29 cellular contexts compared by ENCODE assay signal in genomic region chr16:17291289-17291688, GRCh38.
"Had no signal": no experiment of that assay in that cellular context is flagged by ENCODE, and none has a peak within 500 bp of the region (broad histone marks: within the 10 kb centered on the region; RNA-seq: fewer than 3 reads in every experiment).

No MANE protein-coding gene starts in this region.

- H3K27me3 Mint-ChIP-seq: naive thymus-derived CD4-positive, alpha-beta T cell; progenitor cell of endocrine pancreas; stimulated activated naive B cell treated with anti-CD40 and anti-IgM and Interleukin-4, amounts not matched to agents 10 μg/mL and 1 μg/mL and 100 μg/mL, for 72 hours; stimulated activated naive CD8-positive, alpha-beta T cell treated with anti-CD3 and anti-CD28 coated beads, Interleukin-15, Interleukin-2, amounts not matched to agents 100 ng/mL and 50 ng/mL, for 24 hours had no signal

- FAIRE-seq: small intestine, urothelium cell line had no signal

- H3K9ac ChIP-seq: neural progenitor cell, parathyroid adenoma had no signal

- H3K27ac Mint-ChIP-seq: naive thymus-derived CD4-positive, alpha-beta T cell; natural killer cell; nephron; neural progenitor cell; progenitor cell of endocrine pancreas; stimulated activated effector memory CD8-positive, alpha-beta T cell treated with anti-CD3 and anti-CD28 coated beads, Interleukin-12 subunit alpha, Interleukin-12 subunit beta, amount 100 ng/mL, for 72 hours; stimulated activated naive B cell treated with anti-CD40 and anti-IgM and Interleukin-4, amounts not matched to agents 10 μg/mL and 1 μg/mL and 100 μg/mL, for 72 hours; stimulated activated naive CD8-positive, alpha-beta T cell treated with anti-CD3 and anti-CD28 coated beads, Interleukin-15, Interleukin-2, amounts not matched to agents 100 ng/mL and 50 ng/mL, for 24 hours had no signal

- H3K9me3 Mint-ChIP-seq: natural killer cell; nephron; neural progenitor cell; stimulated activated effector memory CD8-positive, alpha-beta T cell treated with anti-CD3 and anti-CD28 coated beads, Interleukin-12 subunit alpha, Interleukin-12 subunit beta, amount 100 ng/mL, for 72 hours had no signal

- H3K9me3 ChIP-seq: ovary, psoas muscle, sigmoid colon, stomach, thoracic aorta, thyroid gland, upper lobe of left lung, vagina had no signal

- H3K79me2 ChIP-seq: parathyroid adenoma had no signal

- H2AFZ ChIP-seq: neural progenitor cell, parathyroid adenoma had no signal

- H3K4me3 Mint-ChIP-seq: naive thymus-derived CD4-positive, alpha-beta T cell; natural killer cell; nephron; neural progenitor cell; stimulated activated effector memory CD8-positive, alpha-beta T cell treated with anti-CD3 and anti-CD28 coated beads, Interleukin-12 subunit alpha, Interleukin-12 subunit beta, amount 100 ng/mL, for 72 hours; stimulated activated naive B cell treated with anti-CD40 and anti-IgM and Interleukin-4, amounts not matched to agents 10 μg/mL and 1 μg/mL and 100 μg/mL, for 72 hours; stimulated activated naive CD8-positive, alpha-beta T cell treated with anti-CD3 and anti-CD28 coated beads, Interleukin-15, Interleukin-2, amounts not matched to agents 100 ng/mL and 50 ng/mL, for 24 hours had no signal

- ATAC-seq: naive thymus-derived CD4-positive, alpha-beta T cell; natural killer cell; psoas muscle; right cardiac atrium; stimulated activated effector memory CD8-positive, alpha-beta T cell treated with anti-CD3 and anti-CD28 coated beads, Interleukin-12 subunit alpha, Interleukin-12 subunit beta, amount 100 ng/mL, for 72 hours; stimulated activated naive B cell treated with anti-CD40 and anti-IgM and Interleukin-4, amounts not matched to agents 10 μg/mL and 1 μg/mL and 100 μg/mL, for 72 hours had no signal

- H3K36me3 Mint-ChIP-seq: natural killer cell, neural progenitor cell had no signal

- H3K27ac ChIP-seq: neural progenitor cell, ovary, parathyroid adenoma, sigmoid colon, stomach, thyroid gland, upper lobe of left lung, vagina had no signal

- H3K36me3 ChIP-seq: neural progenitor cell, ovary, sigmoid colon, stomach, thoracic aorta, thyroid gland, tibial nerve, upper lobe of left lung, vagina had no signal

- H3K27me3 ChIP-seq: neural progenitor cell, ovary, sigmoid colon, stomach, thyroid gland, tibial nerve, upper lobe of left lung, vagina had no signal

- H3K4me2 ChIP-seq: neural progenitor cell had no signal

- DNase-seq: naive thymus-derived CD4-positive, alpha-beta T cell; natural killer cell; occipital lobe; ovary; posterior cingulate gyrus; psoas muscle; right cardiac atrium; sigmoid colon; small intestine; stimulated activated CD4-positive, alpha-beta T cell treated with anti-CD3 and anti-CD28 coated beads, Interleukin-15, amount 100 ng/mL, for 24 hours; stimulated activated CD4-positive, alpha-beta T cell treated with anti-CD3 and anti-CD28 coated beads, Interleukin-2, amount 100 ng/mL, for 24 hours; stimulated activated CD4-positive, alpha-beta T cell treated with anti-CD3 and anti-CD28 coated beads, Interleukin-2, amount 100 ng/mL, for 48 hours; stimulated activated CD4-positive, alpha-beta T cell treated with anti-CD3 and anti-CD28 coated beads, Interleukin-4, amount 100 ng/mL, for 24 hours; stimulated activated naive B cell treated with anti-CD40 and anti-IgM and Interleukin-4, amounts not matched to agents 10 μg/mL and 1 μg/mL and 100 μg/mL, for 72 hours; stimulated activated naive CD4-positive, alpha-beta T cell treated with Interleukin-2 at 50 U/mL for 16 hours; stomach; thyroid gland; trophoblast cell; upper lobe of left lung had no signal

- H3K4me3 ChIP-seq: neural progenitor cell, ovary, psoas muscle, sigmoid colon, stomach, thoracic aorta, thyroid gland, tibial nerve, upper lobe of left lung, vagina had no signal
